ENCODE assay signal across 24 cellular contexts in the genomic region with DNA sequence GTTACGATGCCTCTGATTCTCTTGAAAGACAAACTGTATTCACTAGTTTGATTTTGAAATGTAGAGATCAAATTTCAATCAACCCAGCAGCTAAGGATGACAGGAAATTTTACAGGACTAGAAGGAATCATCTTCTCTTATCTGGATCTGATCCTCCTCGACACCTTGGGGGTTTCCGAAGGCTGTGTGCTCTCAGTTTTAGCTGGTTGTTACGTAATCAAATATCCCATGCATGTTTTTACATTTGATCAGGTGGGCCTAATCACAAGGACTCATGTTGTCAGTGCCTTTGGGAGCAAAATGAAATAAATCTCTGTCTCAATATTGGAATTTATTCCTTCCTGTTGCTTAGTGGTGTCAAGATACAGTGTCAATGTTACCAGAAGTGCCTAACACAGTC.
"Had no signal": no experiment of that assay in that cellular context is flagged by ENCODE, and none has a peak within 500 bp of the region (broad histone marks: within the 10 kb centered on the region; RNA-seq: fewer than 3 reads in every experiment).

No MANE protein-coding gene starts in this region.

- H3K4me1 ChIP-seq: esophagus muscularis mucosa, foreskin keratinocyte, gastroesophageal sphincter, heart left ventricle, left lung, lower lobe of right lung had no signal

- H3K27ac ChIP-seq: coronary artery, dorsolateral prefrontal cortex, esophagus muscularis mucosa, foreskin keratinocyte, gastroesophageal sphincter, heart left ventricle, hepatocyte, left lung, lower lobe of right lung had no signal

- H2AFZ ChIP-seq: hepatocyte had no signal

- FAIRE-seq: endothelial cell of umbilical vein, frontal cortex, islet of Langerhans, keratinocyte had no signal

- H3K4me2 ChIP-seq: hepatocyte had no signal

- DNase-seq: dermis blood vessel endothelial cell; dorsolateral prefrontal cortex; effector CD4-positive, alpha-beta T cell; effector memory CD4-positive, alpha-beta T cell; foreskin keratinocyte; heart left ventricle; hypothalamus; immature natural killer cell; left cardiac atrium; left lung; left ventricle myocardium superior; lower lobe of right lung; mesenchymal stem cell; mucosa of descending colon; naive B cell; naive thymus-derived CD8-positive, alpha-beta T cell had no signal

- ATAC-seq: foreskin keratinocyte; gastroesophageal sphincter; heart left ventricle; left cardiac atrium; left lung; left ventricle myocardium superior; lower lobe of right lung; mucosa of descending colon; naive thymus-derived CD8-positive, alpha-beta T cell had no signal

- H3K79me2 ChIP-seq: hepatocyte had no signal

- H3K4me3 ChIP-seq: coronary artery, dorsolateral prefrontal cortex, esophagus muscularis mucosa, gastroesophageal sphincter, heart left ventricle, hepatocyte, left lung, lower lobe of right lung, mucosa of descending colon had no signal

- H3K27me3 ChIP-seq: dorsolateral prefrontal cortex, esophagus muscularis mucosa, foreskin keratinocyte, gastroesophageal sphincter, heart left ventricle, hepatocyte, left lung had no signal

- H3K9me3 ChIP-seq: esophagus muscularis mucosa, gastroesophageal sphincter, heart left ventricle, left lung, lower lobe of right lung, mucosa of descending colon had no signal
